Comparison of ENCODE assay signal across 32 cellular contexts in the genomic region with DNA sequence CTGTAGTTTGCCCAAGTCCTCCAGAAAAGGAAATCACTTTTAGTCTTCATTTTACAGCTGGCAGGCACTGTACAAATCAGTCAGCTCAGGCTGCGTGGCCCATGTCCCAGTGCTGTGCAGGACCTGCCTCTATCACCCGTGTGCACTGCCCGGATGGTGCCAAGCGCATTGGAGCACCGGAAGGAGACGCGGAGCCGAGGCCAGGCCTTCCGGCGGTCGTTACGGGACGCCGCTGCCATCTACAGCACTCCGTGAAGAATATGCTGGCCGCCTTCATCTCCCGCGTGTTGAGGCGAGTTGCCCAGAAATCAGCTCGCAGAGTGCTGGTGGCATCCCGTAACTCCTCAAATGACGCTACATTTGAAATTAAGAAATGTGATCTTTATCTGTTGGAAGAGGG. TPM values are rescaled to one million over a fixed set of nuclear protein-coding genes. Genes with fewer than 3 reads are reported as not detected.
"Had no signal": no experiment of that assay in that cellular context is flagged by ENCODE, and none has a peak within 500 bp of the region (broad histone marks: within the 10 kb centered on the region; RNA-seq: fewer than 3 reads in every experiment).

A gene (plus strand): TSS at position 203 of the 400 bp plus-strand sequence. CDS start 58 bp downstream, at position 261.

- H3K4me1 ChIP-seq: body of pancreas, Peyer's patch had no signal

- H3K9me3 ChIP-seq: body of pancreas, Peyer's patch had no signal

- H3K27me3 ChIP-seq: body of pancreas, Peyer's patch had no signal

- H3K36me3 Mint-ChIP-seq: activated naive CD4-positive, alpha-beta T cell treated with anti-CD3 and anti-CD28 coated beads, Interleukin-2, amount 50 U/mL, for 24 hours had no signal

- H3K36me3 ChIP-seq: Peyer's patch had no signal

- H3K4me3 Mint-ChIP-seq: activated CD8-positive, alpha-beta T cell treated with anti-CD3 and anti-CD28 coated beads, Interleukin-2, amount 10 ng/mL, durations not matched to agents 7 days and 5 days; activated naive CD4-positive, alpha-beta T cell treated with anti-CD3 and anti-CD28 coated beads, Interleukin-2, amount 50 U/mL, for 24 hours; activated T-helper 1 cell treated with anti-CD3 and anti-CD28 coated beads, Interleukin-12 subunit alpha, Interleukin-12 subunit beta, Interleukin-2, Interleukin-4 antibody, amounts not matched to agents 30 ng/mL and 10 ng/mL and 1 ng/mL, durations not matched to agents 14 hours and 24 hours and 36 hours; T-helper 1 cell treated with Interleukin-12 subunit alpha and Interleukin-12 subunit beta and Interleukin-4 antibody, amounts not matched to agents 30 μg/mL and 1 μg/mL, for 36 hours had no signal

- H3K27ac Mint-ChIP-seq: activated CD8-positive, alpha-beta T cell treated with anti-CD3 and anti-CD28 coated beads, Interleukin-2, amount 10 ng/mL, durations not matched to agents 7 days and 5 days; activated naive CD4-positive, alpha-beta T cell treated with anti-CD3 and anti-CD28 coated beads, Interleukin-2, amount 50 U/mL, for 24 hours; activated T-helper 1 cell treated with anti-CD3 and anti-CD28 coated beads, Interleukin-12 subunit alpha, Interleukin-12 subunit beta, Interleukin-2, Interleukin-4 antibody, amounts not matched to agents 30 ng/mL and 10 ng/mL and 1 ng/mL, durations not matched to agents 14 hours and 24 hours and 36 hours; T-helper 1 cell treated with Interleukin-12 subunit alpha and Interleukin-12 subunit beta and Interleukin-4 antibody, amounts not matched to agents 30 μg/mL and 1 μg/mL, for 36 hours had no signal

- H3K27me3 Mint-ChIP-seq: activated naive CD4-positive, alpha-beta T cell treated with anti-CD3 and anti-CD28 coated beads, Interleukin-2, amount 50 U/mL, for 24 hours had no signal

- H3K9me3 Mint-ChIP-seq: activated naive CD4-positive, alpha-beta T cell treated with anti-CD3 and anti-CD28 coated beads, Interleukin-2, amount 50 U/mL, for 24 hours; activated T-helper 1 cell treated with anti-CD3 and anti-CD28 coated beads, Interleukin-12 subunit alpha, Interleukin-12 subunit beta, Interleukin-2, Interleukin-4 antibody, amounts not matched to agents 30 ng/mL and 10 ng/mL and 1 ng/mL, durations not matched to agents 14 hours and 24 hours and 36 hours; T-helper 1 cell treated with Interleukin-12 subunit alpha and Interleukin-12 subunit beta and Interleukin-4 antibody, amounts not matched to agents 30 μg/mL and 1 μg/mL, for 36 hours had no signal

- DNase-seq: activated CD4-positive, alpha-beta T cell treated with anti-CD3 and anti-CD28 coated beads for 48 hours; activated CD4-positive, alpha-beta T cell treated with anti-CD3 and anti-CD28 coated beads, Interleukin-2, amount 50 U/mL, for 4 hours; activated CD4-positive, CD25-positive, alpha-beta regulatory T cell treated with anti-CD3 and anti-CD28 coated beads, Interleukin-2, amount 50 U/mL, for 72 hours; activated CD8-positive, alpha-beta memory T cell treated with anti-CD3 and anti-CD28 coated beads, Interleukin-2, amount 50 U/mL, for 48 hours; activated CD8-positive, alpha-beta T cell treated with anti-CD3 and anti-CD28 coated beads, Interleukin-2, amount 10 ng/mL, durations not matched to agents 7 days and 5 days; activated effector memory CD4-positive, alpha-beta T cell treated with Interleukin-2 at 50 U/mL for 16 hours; activated naive CD4-positive, alpha-beta T cell; activated T-cell treated with anti-CD3 and anti-CD28 coated beads, Interleukin-2, amount 50 U/mL, for 1 hour; body of pancreas; central memory CD4-positive, alpha-beta T cell; Kasumi-1; KBM-7; NCI-H1105 treated with DMSO at 0.1 percent for 48 hours; NCI-H1436 treated with DMSO at 0.1 percent for 48 hours; NCI-H187 treated with DMSO at 0.1 percent for 48 hours; NCI-H2081 treated with DMSO at 0.1 percent for 48 hours; NCI-H2171; NCI-H2227 treated with DMSO at 0.1 percent for 48 hours; NCI-H446 treated with DMSO at 0.1 percent for 48 hours; NCI-H524 treated with DMSO at 0.1 percent for 48 hours; NCI-H748 treated with DMSO at 0.1 percent for 48 hours; NK-92 treated with Interleukin-12 subunit alpha and Interleukin-12 subunit beta, amount 100 ng/mL, for 24 hours; OCI-M1; Peyer's patch; SHP77 had no signal

- H3K4me1 Mint-ChIP-seq: activated naive CD4-positive, alpha-beta T cell treated with anti-CD3 and anti-CD28 coated beads, Interleukin-2, amount 50 U/mL, for 24 hours had no signal

- H3K4me3 ChIP-seq: body of pancreas, Peyer's patch had no signal

- FAIRE-seq: bronchial epithelial cell had no signal

- H3K27ac ChIP-seq: body of pancreas, Peyer's patch, RWPE1 had no signal

RNA-seq across cellular contexts. Expression of the gene that starts here (rescaled TPM):
- total RNA-seq: activated CD8-positive, alpha-beta T cell treated with anti-CD3 and anti-CD28 coated beads, Interleukin-2, amount 10 ng/mL, durations not matched to agents 7 days and 5 days; activated T-helper 1 cell treated with anti-CD3 and anti-CD28 coated beads, Interleukin-12 subunit alpha, Interleukin-12 subunit beta, Interleukin-2, Interleukin-4 antibody, amounts not matched to agents 30 ng/mL and 10 ng/mL and 1 ng/mL, durations not matched to agents 14 hours and 24 hours and 36 hours; aorta; body of pancreas; bronchial epithelial cell; Peyer's patch; SK-MEL-5 had no signal
- polyA plus RNA-seq: aorta had no signal
